ENCODE assay signal across 16 cellular contexts in the genomic region with DNA sequence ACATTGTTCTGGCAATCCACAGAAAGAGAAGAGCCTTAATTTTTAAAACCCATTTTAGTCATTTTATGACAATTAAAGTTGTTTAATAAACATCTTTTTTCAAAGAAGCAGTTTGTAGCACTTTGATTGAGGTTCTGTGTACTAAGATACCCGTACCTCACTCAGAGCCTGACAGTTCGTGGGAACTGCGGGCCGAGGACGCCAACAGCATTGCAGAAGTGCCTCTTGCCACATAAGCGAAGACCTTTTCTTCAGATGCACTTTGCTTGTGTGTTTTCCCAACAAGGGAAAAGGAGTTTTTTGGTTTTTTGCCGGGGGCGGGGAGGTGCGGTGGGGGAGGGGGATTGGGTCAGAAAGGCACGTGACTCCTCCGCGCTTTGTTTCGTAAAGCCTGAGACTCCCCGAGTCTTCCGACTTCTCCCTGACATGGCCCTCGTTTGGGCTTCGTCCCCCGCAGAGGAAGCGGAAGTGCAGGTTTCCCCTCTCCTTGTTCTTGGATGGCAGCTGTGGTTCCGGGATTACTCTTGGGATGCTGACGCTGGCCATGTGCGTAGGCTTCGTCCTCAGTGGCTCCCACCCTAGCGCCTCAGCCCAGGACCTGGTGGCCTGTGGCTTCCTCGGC.
"Had no signal": no experiment of that assay in that cellular context is flagged by ENCODE, and none has a peak within 500 bp of the region (broad histone marks: within the 10 kb centered on the region; RNA-seq: fewer than 3 reads in every experiment).

No MANE protein-coding gene starts in this region.

- H3K27me3 ChIP-seq: left lung, neural progenitor cell, pancreas had no signal

- H3K9me3 ChIP-seq: left lung, pancreas had no signal

- H3K27ac Mint-ChIP-seq: activated CD4-positive, alpha-beta memory T cell treated with anti-CD3 and anti-CD28 coated beads, Interleukin-2, amount 10 ng/mL, durations not matched to agents 7 days and 5 days; activated CD8-positive, alpha-beta memory T cell treated with anti-CD3 and anti-CD28 coated beads, Interleukin-2, amount 10 ng/mL, durations not matched to agents 7 days and 5 days; activated naive CD8-positive, alpha-beta T cell treated with anti-CD3 and anti-CD28 coated beads for 36 hours; neural progenitor cell; T-cell had no signal

- H3K27me3 Mint-ChIP-seq: activated CD4-positive, alpha-beta memory T cell treated with anti-CD3 and anti-CD28 coated beads, Interleukin-2, amount 10 ng/mL, durations not matched to agents 7 days and 5 days; activated CD8-positive, alpha-beta memory T cell treated with anti-CD3 and anti-CD28 coated beads, Interleukin-2, amount 10 ng/mL, durations not matched to agents 7 days and 5 days; activated naive CD8-positive, alpha-beta T cell treated with anti-CD3 and anti-CD28 coated beads for 36 hours; stimulated activated naive CD8-positive, alpha-beta T cell treated with anti-CD3 and anti-CD28 coated beads, Interleukin-15, Interleukin-2, amounts not matched to agents 100 ng/mL and 50 ng/mL, for 24 hours; T-cell had no signal

- H3K9me3 Mint-ChIP-seq: activated CD4-positive, alpha-beta memory T cell treated with anti-CD3 and anti-CD28 coated beads, Interleukin-2, amount 10 ng/mL, durations not matched to agents 7 days and 5 days; activated naive CD8-positive, alpha-beta T cell treated with anti-CD3 and anti-CD28 coated beads for 36 hours; neural progenitor cell; stimulated activated naive CD8-positive, alpha-beta T cell treated with anti-CD3 and anti-CD28 coated beads, Interleukin-15, Interleukin-2, amounts not matched to agents 100 ng/mL and 50 ng/mL, for 24 hours; T-cell had no signal

- H3K27ac ChIP-seq: neural progenitor cell, pancreas had no signal

- H3K9ac ChIP-seq: neural progenitor cell had no signal

- H3K4me3 ChIP-seq: left lung, neural progenitor cell, pancreas had no signal

- ATAC-seq: left lung, pancreas, T-cell had no signal

- H3K4me3 Mint-ChIP-seq: activated CD4-positive, alpha-beta memory T cell treated with anti-CD3 and anti-CD28 coated beads, Interleukin-2, amount 10 ng/mL, durations not matched to agents 7 days and 5 days; activated CD8-positive, alpha-beta memory T cell treated with anti-CD3 and anti-CD28 coated beads, Interleukin-2, amount 10 ng/mL, durations not matched to agents 7 days and 5 days; activated naive CD8-positive, alpha-beta T cell treated with anti-CD3 and anti-CD28 coated beads for 36 hours; neural progenitor cell; stimulated activated naive CD8-positive, alpha-beta T cell treated with anti-CD3 and anti-CD28 coated beads, Interleukin-15, Interleukin-2, amounts not matched to agents 100 ng/mL and 50 ng/mL, for 24 hours; T-cell had no signal

- H3K36me3 Mint-ChIP-seq: activated naive CD8-positive, alpha-beta T cell treated with anti-CD3 and anti-CD28 coated beads for 36 hours had no signal

- DNase-seq: activated CD4-positive, alpha-beta memory T cell treated with anti-CD3 and anti-CD28 coated beads, Interleukin-2, amount 10 ng/mL, durations not matched to agents 7 days and 5 days; activated CD4-positive, alpha-beta T cell treated with anti-CD3 and anti-CD28 coated beads for 48 hours; activated CD4-positive, CD25-positive, alpha-beta regulatory T cell; activated CD8-positive, alpha-beta memory T cell treated with anti-CD3 and anti-CD28 coated beads, Interleukin-2, amount 10 ng/mL, durations not matched to agents 7 days and 5 days; activated naive CD8-positive, alpha-beta T cell treated with anti-CD3 and anti-CD28 coated beads for 36 hours; amygdala; central memory CD4-positive, alpha-beta T cell; foreskin melanocyte; mammary epithelial cell; T-cell; T-helper 9 cell; trophoblast cell had no signal

- H3K36me3 ChIP-seq: neural progenitor cell had no signal

- H3K4me1 Mint-ChIP-seq: activated CD4-positive, alpha-beta memory T cell treated with anti-CD3 and anti-CD28 coated beads, Interleukin-2, amount 10 ng/mL, durations not matched to agents 7 days and 5 days; activated CD8-positive, alpha-beta memory T cell treated with anti-CD3 and anti-CD28 coated beads, Interleukin-2, amount 10 ng/mL, durations not matched to agents 7 days and 5 days had no signal
